ENCODE assay signal across 19 cellular contexts in the genomic region with DNA sequence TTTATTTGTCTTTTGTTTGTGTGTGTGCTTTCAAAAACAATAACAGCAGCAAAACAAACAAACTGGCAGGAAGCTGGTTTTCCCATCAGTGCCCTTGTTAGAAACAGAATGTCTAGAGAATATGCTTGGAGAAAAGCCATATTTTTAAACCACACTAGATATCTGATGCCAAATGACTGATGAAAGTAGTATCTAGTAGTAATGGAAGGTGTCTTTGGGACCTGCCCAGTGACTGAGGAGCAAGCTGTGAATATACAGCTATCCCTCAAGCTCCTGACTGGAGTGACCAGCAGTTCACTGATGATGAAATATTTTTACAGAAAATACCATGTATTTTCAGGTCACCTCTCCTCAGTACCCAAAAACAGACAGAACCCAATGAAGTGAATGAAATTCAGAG. TPM values are rescaled to one million over a fixed set of nuclear protein-coding genes. Genes with fewer than 3 reads are reported as not detected.
DNase-seq lines count a peak whose midpoint lies in the region; ATAC-seq and TF ChIP-seq lines count a peak whose summit lies in the region.
"Had no signal": no experiment of that assay in that cellular context is flagged by ENCODE, and none has a peak within 500 bp of the region (broad histone marks: within the 10 kb centered on the region; RNA-seq: fewer than 3 reads in every experiment).

No MANE protein-coding gene starts in this region.

- no peaks in the 10 kb centered on the region; the same call in 1 of the 2 replicates for H3F3A ChIP-seq in GM23248 (ENCODE audit: insufficient read depth)

- H3K9me3 Mint-ChIP-seq in chondrocyte (ENCODE audit: low read depth): no peaks in the 10 kb centered on the region
- H3K9me3 Mint-ChIP-seq in neural crest cell: no peaks in the 10 kb centered on the region
- H3K9me3 Mint-ChIP-seq: activated CD4-positive, alpha-beta memory T cell treated with anti-CD3 and anti-CD28 coated beads, Interleukin-2, amount 10 ng/mL, durations not matched to agents 7 days and 5 days had no signal

- H3K4me3 Mint-ChIP-seq in chondrocyte (ENCODE audit: unreplicated experiment) (peak overlapping the region; percentile 90), neural crest cell (peak overlapping the region; percentile 82)
- H3K4me3 Mint-ChIP-seq: activated CD4-positive, alpha-beta memory T cell treated with anti-CD3 and anti-CD28 coated beads, Interleukin-2, amount 10 ng/mL, durations not matched to agents 7 days and 5 days had no signal

- H3K4me1 Mint-ChIP-seq in chondrocyte (ENCODE audit: low read depth): peaks cover 62% of the 10 kb centered on the region
- peaks cover 9% of the 10 kb centered on the region for H3K4me1 Mint-ChIP-seq in neural crest cell
- H3K4me1 Mint-ChIP-seq: activated CD4-positive, alpha-beta memory T cell treated with anti-CD3 and anti-CD28 coated beads, Interleukin-2, amount 10 ng/mL, durations not matched to agents 7 days and 5 days had no signal

- peaks cover 4% of the 10 kb centered on the region for H3K36me3 Mint-ChIP-seq in chondrocyte (ENCODE audit: low read depth)
- no peaks in the 10 kb centered on the region for H3K36me3 Mint-ChIP-seq in neural crest cell (ENCODE audit: low read depth)

- H3K4me2 ChIP-seq in GM23248 (ENCODE audit: unreplicated experiment): peak overlapping the region; percentile 78

- H3K9me3 ChIP-seq in GM23248 (ENCODE audit: low read depth) (no peaks in the 10 kb centered on the region), mucosa of descending colon (no peaks in the 10 kb centered on the region)
- H3K9me3 ChIP-seq: colonic mucosa, psoas muscle, testis had no signal

- H3K4me1 ChIP-seq in GM23248 (ENCODE audit: insufficient read depth) (peaks cover 11% of the 10 kb centered on the region; the same call in 1 of the 2 replicates), mucosa of descending colon (ENCODE audit: low read depth) (no peaks in the 10 kb centered on the region)
- H3K4me1 ChIP-seq: colonic mucosa, psoas muscle, testis had no signal

- H3K27ac ChIP-seq in GM23248: peak overlapping the region; percentile 42; the same call in 1 of the 2 replicates
- H3K27ac ChIP-seq: colonic mucosa, psoas muscle, testis had no signal

- no peaks in the 10 kb centered on the region for H3K9me2 ChIP-seq in GM23248 (ENCODE audit: insufficient read depth)

- H2AFZ ChIP-seq in GM23248: no peak overlapping the region

- H3K36me3 ChIP-seq in GM23248 (ENCODE audit: low read depth) (no peaks in the 10 kb centered on the region), mucosa of descending colon (ENCODE audit: low read depth) (no peaks in the 10 kb centered on the region)
- H3K36me3 ChIP-seq: colonic mucosa had no signal

- H3K79me2 ChIP-seq in GM23248 (ENCODE audit: insufficient read depth): peaks cover 80% of the 10 kb centered on the region

- no peaks in the 10 kb centered on the region for H3K27me3 ChIP-seq in GM23248 (replicated peaks; ENCODE audit: insufficient read depth)
- H3K27me3 ChIP-seq: testis had no signal

- TF ChIP-seq CTCF in chondrocyte (IDR thresholded peaks at IDR 0.05): no peak
- TF ChIP-seq CTCF in neural crest cell (conservative IDR thresholded peaks at IDR 0.05): no peak
- no peak for TF ChIP-seq CTCF in mucosa of descending colon (IDR thresholded peaks at IDR 0.05)

- H4K20me1 ChIP-seq in GM23248 (ENCODE audit: insufficient read depth): no peaks in the 10 kb centered on the region

- ATAC-seq in mucosa of descending colon (no peak), HG02759 (IDR thresholded peaks at IDR 0.05; ENCODE audit: unreplicated experiment) (no peak)
- ATAC-seq: left colon had no signal

- intact Hi-C loops in mucosa of descending colon (cut with DNase I, micrococcal nuclease): no loop called here

- no peaks in the 10 kb centered on the region for H3K27me3 Mint-ChIP-seq in chondrocyte (ENCODE audit: low read depth)
- H3K27me3 Mint-ChIP-seq in neural crest cell (ENCODE audit: low read depth): peaks cover 94% of the 10 kb centered on the region

- DNase-seq in AG08396 (ENCODE audit: low spot score) (peak; percentile 25), GM23248 (no peak), chondrocyte (ENCODE audit: low spot score) (no peak), neural crest cell (ENCODE audit: low read depth, low spot score) (no peak), mucosa of descending colon (no peak), NCI-H2029 treated with DMSO at 0.1 percent for 48 hours (lab: John Stamatoyannopoulos, UW) (no peak), H4 (ENCODE audit: low spot score) (no peak)
- DNase-seq: activated CD4-positive, alpha-beta memory T cell treated with anti-CD3 and anti-CD28 coated beads, Interleukin-2, amount 10 ng/mL, durations not matched to agents 7 days and 5 days; colonic mucosa; DMS79 treated with DMSO at 0.1 percent for 48 hours; erythroblast; Karpas-422; left colon; NCI-H187; NCI-H524 treated with DMSO at 0.1 percent for 48 hours; OCI-M1; psoas muscle; testis had no signal

- peak overlapping the region; percentile 83 for H3K9ac ChIP-seq in GM23248

- in situ Hi-C loops in GM23248 (cut with MboI): no loop called here

- H3K27ac Mint-ChIP-seq in chondrocyte (ENCODE audit: unreplicated experiment): peak overlapping the region; percentile 73
- H3K27ac Mint-ChIP-seq in neural crest cell (ENCODE audit: unreplicated experiment): no peak overlapping the region
- H3K27ac Mint-ChIP-seq: activated CD4-positive, alpha-beta memory T cell treated with anti-CD3 and anti-CD28 coated beads, Interleukin-2, amount 10 ng/mL, durations not matched to agents 7 days and 5 days had no signal

- H3K4me3 ChIP-seq in GM23248 (peak overlapping the region; percentile 83), mucosa of descending colon (no peak overlapping the region)
- H3K4me3 ChIP-seq: testis had no signal

RNA-seq across cellular contexts. Expression of gene PDE1C, which starts 1.0 kb away (rescaled TPM):
- total RNA-seq in GM23248 (2014; rRNA removed; shearing (Covaris generic)): 33.8 and 43.1 TPM in 2 replicates
- polyA plus RNA-seq in GM23248 (2016; fragmentation: Nextera tagmentation; extraction: Ambion mirVana): 20.1 and 23.5 TPM in 2 replicates
- total RNA-seq in chondrocyte (53.2 to 54.6 TPM (median 53.5 TPM) in 3 replicates), neural crest cell (0.26 and 1.1 TPM in 2 replicates), mucosa of descending colon (1 to 10 TPM; 2.5 to 4.8 (median 2.5) TPM)
- 1.9 and 2.4 TPM in 2 replicates for total RNA-seq in H4 (2014; rRNA removed; shearing (Covaris generic))
- total RNA-seq: activated CD4-positive, alpha-beta memory T cell treated with anti-CD3 and anti-CD28 coated beads, Interleukin-2, amount 10 ng/mL, durations not matched to agents 7 days and 5 days had no signal
